ENCODE assay signal across 13 cellular contexts in genomic region chr1:204818998-204819397, GRCh38. TPM values are rescaled to one million over a fixed set of nuclear protein-coding genes. Genes with fewer than 3 reads are reported as not detected.
"Had no signal": no experiment of that assay in that cellular context is flagged by ENCODE, and none has a peak within 500 bp of the region (broad histone marks: within the 10 kb centered on the region; RNA-seq: fewer than 3 reads in every experiment).

No MANE protein-coding gene starts in this region.

- H3K4me3 ChIP-seq: cardiac muscle cell, lower lobe of right lung, neural progenitor cell, ovary had no signal

- H3K27ac ChIP-seq: cardiac muscle cell, lower lobe of right lung, neural progenitor cell, ovary had no signal

- H3K4me1 ChIP-seq: neural progenitor cell had no signal

- H3K4me1 Mint-ChIP-seq: immature natural killer cell; stimulated activated effector memory CD8-positive, alpha-beta T cell treated with anti-CD3 and anti-CD28 coated beads, Interleukin-12 subunit alpha, Interleukin-12 subunit beta, amount 100 ng/mL, for 72 hours had no signal

- H3K4me3 Mint-ChIP-seq: activated T-helper 1 cell treated with anti-CD3 and anti-CD28 coated beads, Interleukin-12 subunit alpha, Interleukin-12 subunit beta, Interleukin-2, Interleukin-4 antibody, amounts not matched to agents 30 ng/mL and 10 ng/mL and 1 ng/mL, durations not matched to agents 14 hours and 24 hours and 36 hours; immature natural killer cell; neural progenitor cell; stimulated activated effector memory CD8-positive, alpha-beta T cell treated with anti-CD3 and anti-CD28 coated beads, Interleukin-12 subunit alpha, Interleukin-12 subunit beta, amount 100 ng/mL, for 72 hours; T-helper 2 cell treated with Interferon-gamma antibody and Interleukin-4, amounts not matched to agents 5 μg/mL and 100 μg/mL, for 36 hours had no signal

- H3K36me3 ChIP-seq: cardiac muscle cell, lower lobe of right lung, neural progenitor cell, ovary had no signal

- H3K4me2 ChIP-seq: neural progenitor cell had no signal

- H3K36me3 Mint-ChIP-seq: immature natural killer cell; neural progenitor cell; stimulated activated effector memory CD8-positive, alpha-beta T cell treated with anti-CD3 and anti-CD28 coated beads, Interleukin-12 subunit alpha, Interleukin-12 subunit beta, amount 100 ng/mL, for 72 hours had no signal

- H3K9me3 ChIP-seq: lower lobe of right lung, ovary had no signal

- H3K9ac ChIP-seq: neural progenitor cell had no signal

- H2AFZ ChIP-seq: neural progenitor cell had no signal

- ATAC-seq: lower lobe of right lung; stimulated activated effector memory CD8-positive, alpha-beta T cell treated with anti-CD3 and anti-CD28 coated beads, Interleukin-12 subunit alpha, Interleukin-12 subunit beta, amount 100 ng/mL, for 72 hours had no signal

- H3K27ac Mint-ChIP-seq: activated T-helper 1 cell treated with anti-CD3 and anti-CD28 coated beads, Interleukin-12 subunit alpha, Interleukin-12 subunit beta, Interleukin-2, Interleukin-4 antibody, amounts not matched to agents 30 ng/mL and 10 ng/mL and 1 ng/mL, durations not matched to agents 14 hours and 24 hours and 36 hours; immature natural killer cell; neural progenitor cell; stimulated activated effector memory CD8-positive, alpha-beta T cell treated with anti-CD3 and anti-CD28 coated beads, Interleukin-12 subunit alpha, Interleukin-12 subunit beta, amount 100 ng/mL, for 72 hours; T-helper 2 cell treated with Interferon-gamma antibody and Interleukin-4, amounts not matched to agents 5 μg/mL and 100 μg/mL, for 36 hours had no signal

- DNase-seq: activated naive CD4-positive, alpha-beta T cell treated with Interleukin-2 at 50 U/mL for 16 hours; aorta; foreskin fibroblast; immature natural killer cell; lower lobe of right lung; midbrain; ovary had no signal

- H3K27me3 ChIP-seq: ovary had no signal

- H3K9me3 Mint-ChIP-seq: activated T-helper 1 cell treated with anti-CD3 and anti-CD28 coated beads, Interleukin-12 subunit alpha, Interleukin-12 subunit beta, Interleukin-2, Interleukin-4 antibody, amounts not matched to agents 30 ng/mL and 10 ng/mL and 1 ng/mL, durations not matched to agents 14 hours and 24 hours and 36 hours; immature natural killer cell; neural progenitor cell; stimulated activated effector memory CD8-positive, alpha-beta T cell treated with anti-CD3 and anti-CD28 coated beads, Interleukin-12 subunit alpha, Interleukin-12 subunit beta, amount 100 ng/mL, for 72 hours; T-helper 2 cell treated with Interferon-gamma antibody and Interleukin-4, amounts not matched to agents 5 μg/mL and 100 μg/mL, for 36 hours had no signal

RNA-seq across cellular contexts. Expression of gene NFASC, which starts 51.7 kb away (rescaled TPM):
- total RNA-seq: pulmonary artery endothelial cell had no signal
- polyA plus RNA-seq: cardiac muscle cell, immature natural killer cell had no signal
